ENCODE assay signal across 1 cellular context in the genomic region with DNA sequence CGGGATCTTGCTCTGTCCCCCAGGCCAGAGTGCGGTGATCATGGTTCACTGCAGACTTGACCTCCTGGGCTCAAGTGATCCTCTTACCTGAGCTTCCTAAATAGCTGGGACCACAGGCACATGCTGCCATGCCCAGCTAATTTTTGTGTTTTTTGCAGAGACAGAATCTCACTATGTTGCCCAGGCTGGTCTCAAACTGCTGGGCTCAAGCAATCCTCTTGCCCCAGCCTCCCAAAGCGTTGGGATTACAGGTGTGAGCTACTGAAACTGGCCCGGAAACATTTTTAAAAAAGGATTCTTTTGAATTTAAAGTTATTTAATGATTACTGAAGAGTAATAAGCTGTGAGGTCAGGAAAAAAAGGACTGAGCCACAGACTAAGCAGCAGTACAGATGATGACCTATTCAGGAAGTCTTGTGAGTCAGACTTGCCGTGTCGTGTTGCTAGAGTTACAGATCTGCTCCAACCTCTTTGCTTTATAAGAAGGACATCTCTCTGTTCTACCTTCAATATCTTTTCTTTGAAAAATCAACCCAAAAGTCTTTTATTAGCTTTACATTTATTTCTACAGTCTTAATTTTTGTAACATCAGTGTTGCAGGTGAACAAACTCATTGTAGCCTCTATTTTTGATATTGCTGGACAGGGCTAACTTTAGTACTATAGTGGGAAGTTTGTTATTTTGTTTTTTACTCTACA.
TF ChIP-seq lines count a peak whose summit lies in the region.

No MANE protein-coding gene starts in this region.

TF ChIP-seq in HCT116, 20 proteins besides CTCF, POLR2A, EP300 and RAD21 (continued from another document):
- peak; percentile 84 for TF ChIP-seq FOSL1 (IDR thresholded peaks at IDR 0.05; ENCODE audit: low read depth)
- TF ChIP-seq YY1 (IDR thresholded peaks at IDR 0.05; ENCODE audit: extremely low read depth, insufficient replicate concordance, low read depth, low read length): no peak
- TF ChIP-seq ELF1 (IDR thresholded peaks at IDR 0.05; ENCODE audit: borderline replicate concordance, low read depth): no peak
